Comparison of ENCODE assay signal across 8 cellular contexts in genomic region chr13:21638319-21639282, GRCh38. TPM values are rescaled to one million over a fixed set of nuclear protein-coding genes. Genes with fewer than 3 reads are reported as not detected.
DNase-seq lines count a peak whose midpoint lies in the region; ATAC-seq, FAIRE-seq and TF ChIP-seq lines count a peak whose summit lies in the region.

No MANE protein-coding gene starts in this region.

- H3F3A ChIP-seq in Loucy (ENCODE audit: low read depth), result no peaks in the 10 kb centered on the region

- H3K27me3 ChIP-seq in Loucy (ENCODE audit: insufficient read depth, low read length, poor library complexity, severe bottlenecking), result no peaks in the 10 kb centered on the region

- no peak for ATAC-seq in activated B cell treated with CpG ODN at 0.5 μM for 24 hours (ENCODE audit: low read depth)
- no peak for ATAC-seq in HG03571 (IDR thresholded peaks at IDR 0.05; ENCODE audit: unreplicated experiment)
- ATAC-seq in GM18520 (IDR thresholded peaks at IDR 0.05; ENCODE audit: unreplicated experiment), result no peak

- H3K9me3 Mint-ChIP-seq in activated B cell treated with CpG ODN at 0.5 μM for 24 hours, result no peaks in the 10 kb centered on the region

- H3K79me2 ChIP-seq in Loucy (ENCODE audit: insufficient read depth, low read length), result no peaks in the 10 kb centered on the region

- no peak for DNase-seq in AG09319 (ENCODE audit: extremely low read depth, low read depth)
- peak; percentile 36 for DNase-seq in ELF-1 (ENCODE audit: low read depth, low spot score)
- no peak for DNase-seq in activated B cell treated with CpG ODN at 0.5 μM for 24 hours
- peak; percentile 16 to 39 for DNase-seq in frontal cortex (ENCODE audit: low spot score in 2 of 2)
- no peak for DNase-seq in retinal pigment epithelial cell (ENCODE audit: low read depth)

- peak; percentile 19 for FAIRE-seq in frontal cortex (lab: Jason Lieb, UNC)

- H3K4me1 Mint-ChIP-seq in activated B cell treated with CpG ODN at 0.5 μM for 24 hours, result no peaks in the 10 kb centered on the region

- no peak overlapping the region for H3K4me3 Mint-ChIP-seq in activated B cell treated with CpG ODN at 0.5 μM for 24 hours

- H4K20me1 ChIP-seq in Loucy (ENCODE audit: insufficient read depth, low read length, poor library complexity, severe bottlenecking), result no peaks in the 10 kb centered on the region

- intact Hi-C loops in activated B cell treated with CpG ODN at 0.5 μM for 24 hours (cut with micrococcal nuclease), result loop anchor here (1.0 to 10.0 kb wide), 8 partner anchors 32 to 1382 kb away; no protein-coding TSS in a partner anchor

- H3K4me3 ChIP-seq in Loucy (ENCODE audit: low read length, poor library complexity, severe bottlenecking), result no peak overlapping the region
- H3K4me3 ChIP-seq in retinal pigment epithelial cell (ENCODE audit: low read length), result no peak overlapping the region

- no peaks in the 10 kb centered on the region for H3K9me3 ChIP-seq in Loucy (ENCODE audit: insufficient read depth, low read depth, low read length)

- no peaks in the 10 kb centered on the region for H3K9me2 ChIP-seq in Loucy (replicated peaks; ENCODE audit: low read depth, low read length)

- H3K36me3 Mint-ChIP-seq in activated B cell treated with CpG ODN at 0.5 μM for 24 hours (ENCODE audit: low read depth), result no peaks in the 10 kb centered on the region

- POLR2A ChIA-PET in activated B cell treated with CpG ODN at 0.5 μM for 24 hours (lab: Charles Lee), result interaction anchor here (1.2 to 1.4 kb wide), 2 partner anchors 31 to 35 kb away, joined by 4 read pairs; partner anchors contain the start of gene MICU2

- no peak overlapping the region for H3K4me2 ChIP-seq in Loucy (ENCODE audit: low read depth, low read length, poor library complexity, severe bottlenecking)

- H3K36me3 ChIP-seq in Loucy (ENCODE audit: insufficient read depth, low read length), result no peaks in the 10 kb centered on the region

- peaks cover 12% of the 10 kb centered on the region for H3K27me3 Mint-ChIP-seq in activated B cell treated with CpG ODN at 0.5 μM for 24 hours

- H2AFZ ChIP-seq in Loucy (ENCODE audit: low read length), result no peak overlapping the region

- no peaks in the 10 kb centered on the region for H3K4me1 ChIP-seq in Loucy (ENCODE audit: insufficient read depth, low read length, poor library complexity, severe bottlenecking)

- H3K27ac Mint-ChIP-seq in activated B cell treated with CpG ODN at 0.5 μM for 24 hours, result no peak overlapping the region

- no peak overlapping the region for H3K9ac ChIP-seq in Loucy (ENCODE audit: low read depth, low read length, poor library complexity, severe bottlenecking)

- TF ChIP-seq CTCF in AG09319 (IDR thresholded peaks at IDR 0.05; ENCODE audit: low read depth, low read length) (peak; percentile 68), Loucy (conservative IDR thresholded peaks at IDR 0.05; ENCODE audit: low read length) (peak; percentile 88), activated B cell treated with CpG ODN at 0.5 μM for 24 hours (IDR thresholded peaks at IDR 0.05) (peak; percentile 40), retinal pigment epithelial cell (conservative IDR thresholded peaks at IDR 0.05; ENCODE audit: low read depth, low read length) (peak; percentile 67)

- CTCF ChIA-PET in activated B cell treated with CpG ODN at 0.5 μM for 24 hours (lab: Charles Lee), result interaction anchor here (0.6 to 4.0 kb wide), 27 partner anchors 8 to 1382 kb away, joined by 3 to 30 read pairs (median 3); partner anchors contain the start of gene FGF9

RNA-seq across cellular contexts. Expression of gene FGF9, which starts 32.3 kb away (rescaled TPM):
- total RNA-seq in activated B cell treated with CpG ODN at 0.5 μM for 24 hours, result 0.22 and 0.49 TPM in 2 replicates
- total RNA-seq in frontal cortex, result 12.2 TPM

RNA-seq across cellular contexts. Expression of gene MICU2, which starts 34.6 kb away (rescaled TPM):
- total RNA-seq in activated B cell treated with CpG ODN at 0.5 μM for 24 hours (37.0 and 41.3 TPM in 2 replicates), frontal cortex (47.3 TPM)

Comparison
In these comparisons a context has a peak if more than half of its experiments do, and no peak if none do; other contexts are left out.
1. DNase-seq: peak in ELF-1 (single experiment) and frontal cortex (2 of 2); none in AG09319 (single experiment), activated B cell treated with CpG ODN at 0.5 μM for 24 hours (single experiment) and retinal pigment epithelial cell (single experiment).
2. Peak in every context shown above with its lines, with median percentiles within 50 percentile points of each other: CTCF ChIP-seq.